18 cellular contexts compared by ENCODE assay signal in the genomic region with DNA sequence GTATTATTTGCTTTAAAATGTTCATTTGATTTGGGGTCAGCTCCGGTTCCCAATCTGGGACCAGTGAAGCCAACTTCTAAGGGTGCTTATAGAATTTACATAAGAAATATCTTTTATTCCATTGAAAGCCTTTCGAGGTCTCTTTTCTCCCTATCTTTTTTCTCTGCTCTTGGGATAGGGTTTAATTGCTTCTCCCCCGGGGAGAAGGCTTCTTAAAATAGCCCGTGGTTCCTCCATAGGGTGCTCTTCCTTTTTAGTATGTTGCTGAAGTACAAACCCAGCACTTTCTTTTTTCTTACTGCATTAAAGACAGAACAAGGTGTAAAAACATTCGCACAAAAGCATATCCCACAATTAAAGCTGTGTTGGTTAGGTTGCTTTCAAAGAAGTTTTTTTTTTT.
DNase-seq lines count a peak whose midpoint lies in the region; ATAC-seq, FAIRE-seq and TF ChIP-seq lines count a peak whose summit lies in the region.
"Had no signal": no experiment of that assay in that cellular context is flagged by ENCODE, and none has a peak within 500 bp of the region (broad histone marks: within the 10 kb centered on the region; RNA-seq: fewer than 3 reads in every experiment).

No MANE protein-coding gene starts in this region.

- 49 to 58% methylated on average over 5 of the region's 5 CpGs for WGBS in pancreas, 2 donors

- H3K9me3 ChIP-seq in HEK293 (ENCODE audit: control insufficient read depth, insufficient read depth, low read depth, low read length) (no peaks in the 10 kb centered on the region), lower lobe of right lung (no peaks in the 10 kb centered on the region), pancreas (no peaks in the 10 kb centered on the region), mucosa of descending colon (no peaks in the 10 kb centered on the region)
- H3K9me3 ChIP-seq: BE2C, breast epithelium had no signal

- FAIRE-seq in pancreas (lab: Jason Lieb, UNC): no peak

- intact Hi-C loops in lower lobe of right lung (cut with DNase I) (no loop called here), sciatic nerve (cut with DNase I) (no loop called here), pancreas (cut with DNase I) (no loop called here), mucosa of descending colon (cut with DNase I, micrococcal nuclease) (no loop called here)

- DNase-seq in coronary artery (ENCODE audit: low spot score): no peak
- no peak for DNase-seq in lower lobe of right lung
- no peak for DNase-seq in sciatic nerve (ENCODE audit: low spot score)
- DNase-seq in stimulated activated CD4-positive, alpha-beta T cell treated with anti-CD3 and anti-CD28 coated beads, Interleukin-4, amount 100 ng/mL, for 24 hours: no peak
- no peak for DNase-seq in pancreas
- no peak for DNase-seq in mucosa of descending colon
- DNase-seq: activated CD4-positive, alpha-beta T cell treated with anti-CD3 and anti-CD28 coated beads for 1 hour; BE2C; effector memory CD4-positive, alpha-beta T cell; NCI-H1436 treated with DMSO at 0.1 percent for 48 hours; NCI-H526; OCI-M1; T1000 had no signal

- peaks cover 5% of the 10 kb centered on the region for H3K27me3 ChIP-seq in lower lobe of right lung (ENCODE audit: low read depth)
- H3K27me3 ChIP-seq in pancreas: no peaks in the 10 kb centered on the region

- H3K36me3 ChIP-seq in HEK293 (ENCODE audit: control insufficient read depth in 2 of 2, insufficient read depth in 1 of 2, low read length in 2 of 2) (no peaks in the 10 kb centered on the region), lower lobe of right lung (no peaks in the 10 kb centered on the region), pancreas (no peaks in the 10 kb centered on the region), mucosa of descending colon (ENCODE audit: low read depth) (no peaks in the 10 kb centered on the region)
- H3K36me3 ChIP-seq: BE2C, breast epithelium had no signal

- peaks cover 8% of the 10 kb centered on the region for H3K4me1 ChIP-seq in HEK293 (ENCODE audit: control insufficient read depth, insufficient read depth, low read length)
- H3K4me1 ChIP-seq in lower lobe of right lung: no peaks in the 10 kb centered on the region
- no peaks in the 10 kb centered on the region for H3K4me1 ChIP-seq in pancreas
- H3K4me1 ChIP-seq in mucosa of descending colon (ENCODE audit: low read depth): no peaks in the 10 kb centered on the region
- H3K4me1 ChIP-seq: BE2C, breast epithelium had no signal

- POLR2A ChIA-PET in HEK293 (lab: Yijun Ruan, JAX): interaction anchor here (0.6 to 1.3 kb wide), 4 partner anchors 9 to 176 kb away, joined by 3 to 5 read pairs (median 4); a partner anchor contains a TSS

- H3K27ac ChIP-seq in HEK293 (ENCODE audit: extremely low read depth, low read depth, low read length) (no peak overlapping the region), coronary artery (no peak overlapping the region), lower lobe of right lung (no peak overlapping the region), pancreas (no peak overlapping the region)
- H3K27ac ChIP-seq: breast epithelium, GM23248 had no signal

- CTCF ChIA-PET in HEK293 (lab: Yijun Ruan, JAX): interaction anchor here (0.6 to 0.7 kb wide), 2 partner anchors 14 to 44 kb away, joined by 3 read pairs; no protein-coding TSS in a partner anchor

- TF ChIP-seq CTCF in HEK293 (tag by site-specific recombination; IDR thresholded peaks at IDR 0.05): no peak
- no peak for TF ChIP-seq CTCF in coronary artery (IDR thresholded peaks at IDR 0.05)
- no peak for TF ChIP-seq CTCF in lower lobe of right lung (IDR thresholded peaks at IDR 0.05)
- no peak for TF ChIP-seq CTCF in pancreas (IDR thresholded peaks at IDR 0.05)
- no peak for TF ChIP-seq CTCF in mucosa of descending colon (IDR thresholded peaks at IDR 0.05)

- no peak for ATAC-seq in lower lobe of right lung
- ATAC-seq in sciatic nerve: peak; percentile 12
- no peak for ATAC-seq in HG03342 (IDR thresholded peaks at IDR 0.05; ENCODE audit: unreplicated experiment)
- ATAC-seq in pancreas: no peak
- no peak for ATAC-seq in mucosa of descending colon
- ATAC-seq: natural killer cell treated with Interleukin-12 subunit alpha and Interleukin-12 subunit beta and Interleukin-15 and Interleukin-18, amount 100 ng/mL, for 72 hours had no signal

- peak overlapping the region; percentile 38 for H3K4me3 ChIP-seq in HEK293 (ENCODE audit: low read depth, low read length)
- peak overlapping the region; percentile 67 for H3K4me3 ChIP-seq in coronary artery
- H3K4me3 ChIP-seq in lower lobe of right lung: peak overlapping the region; percentile 15
- H3K4me3 ChIP-seq in pancreas: no peak overlapping the region
- H3K4me3 ChIP-seq in mucosa of descending colon: no peak overlapping the region
- H3K4me3 ChIP-seq: breast epithelium, GM23248 had no signal

TF ChIP-seq in HEK293, 187 proteins besides CTCF, POLR2A, EP300 and RAD21:
- TF ChIP-seq ZFHX2 (tag by site-specific recombination; conservative IDR thresholded peaks at IDR 0.05): no peak
- TF ChIP-seq ZSCAN16 (tag by site-specific recombination; IDR thresholded peaks at IDR 0.05): no peak
- TF ChIP-seq MZF1 (tag by site-specific recombination; IDR thresholded peaks at IDR 0.05; ENCODE audit: borderline replicate concordance): no peak
- TF ChIP-seq ZBTB48 (tag by site-specific recombination; IDR thresholded peaks at IDR 0.05): no peak
- TF ChIP-seq, protein P1, sequence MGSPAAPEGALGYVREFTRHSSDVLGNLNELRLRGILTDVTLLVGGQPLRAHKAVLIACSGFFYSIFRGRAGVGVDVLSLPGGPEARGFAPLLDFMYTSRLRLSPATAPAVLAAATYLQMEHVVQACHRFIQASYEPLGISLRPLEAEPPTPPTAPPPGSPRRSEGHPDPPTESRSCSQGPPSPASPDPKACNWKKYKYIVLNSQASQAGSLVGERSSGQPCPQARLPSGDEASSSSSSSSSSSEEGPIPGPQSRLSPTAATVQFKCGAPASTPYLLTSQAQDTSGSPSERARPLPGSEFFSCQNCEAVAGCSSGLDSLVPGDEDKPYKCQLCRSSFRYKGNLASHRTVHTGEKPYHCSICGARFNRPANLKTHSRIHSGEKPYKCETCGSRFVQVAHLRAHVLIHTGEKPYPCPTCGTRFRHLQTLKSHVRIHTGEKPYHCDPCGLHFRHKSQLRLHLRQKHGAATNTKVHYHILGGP (tag by site-specific recombination; IDR thresholded peaks at IDR 0.05): no peak
- no peak for TF ChIP-seq ZNF423 (tag by site-specific recombination; IDR thresholded peaks at IDR 0.05)
- no peak for TF ChIP-seq ZSCAN23 (tag by site-specific recombination; IDR thresholded peaks at IDR 0.05)
- TF ChIP-seq EGR2 (tag by site-specific recombination; IDR thresholded peaks at IDR 0.05; ENCODE audit: low read depth): no peak
- TF ChIP-seq ZEB2 (tag by site-specific recombination; IDR thresholded peaks at IDR 0.05): no peak
- TF ChIP-seq, protein P2, sequence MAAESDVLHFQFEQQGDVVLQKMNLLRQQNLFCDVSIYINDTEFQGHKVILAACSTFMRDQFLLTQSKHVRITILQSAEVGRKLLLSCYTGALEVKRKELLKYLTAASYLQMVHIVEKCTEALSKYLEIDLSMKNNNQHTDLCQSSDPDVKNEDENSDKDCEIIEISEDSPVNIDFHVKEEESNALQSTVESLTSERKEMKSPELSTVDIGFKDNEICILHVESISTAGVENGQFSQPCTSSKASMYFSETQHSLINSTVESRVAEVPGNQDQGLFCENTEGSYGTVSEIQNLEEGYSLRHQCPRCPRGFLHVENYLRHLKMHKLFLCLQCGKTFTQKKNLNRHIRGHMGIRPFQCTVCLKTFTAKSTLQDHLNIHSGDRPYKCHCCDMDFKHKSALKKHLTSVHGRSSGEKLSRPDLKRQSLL (tag by site-specific recombination; IDR thresholded peaks at IDR 0.05): no peak
- TF ChIP-seq, protein P3, sequence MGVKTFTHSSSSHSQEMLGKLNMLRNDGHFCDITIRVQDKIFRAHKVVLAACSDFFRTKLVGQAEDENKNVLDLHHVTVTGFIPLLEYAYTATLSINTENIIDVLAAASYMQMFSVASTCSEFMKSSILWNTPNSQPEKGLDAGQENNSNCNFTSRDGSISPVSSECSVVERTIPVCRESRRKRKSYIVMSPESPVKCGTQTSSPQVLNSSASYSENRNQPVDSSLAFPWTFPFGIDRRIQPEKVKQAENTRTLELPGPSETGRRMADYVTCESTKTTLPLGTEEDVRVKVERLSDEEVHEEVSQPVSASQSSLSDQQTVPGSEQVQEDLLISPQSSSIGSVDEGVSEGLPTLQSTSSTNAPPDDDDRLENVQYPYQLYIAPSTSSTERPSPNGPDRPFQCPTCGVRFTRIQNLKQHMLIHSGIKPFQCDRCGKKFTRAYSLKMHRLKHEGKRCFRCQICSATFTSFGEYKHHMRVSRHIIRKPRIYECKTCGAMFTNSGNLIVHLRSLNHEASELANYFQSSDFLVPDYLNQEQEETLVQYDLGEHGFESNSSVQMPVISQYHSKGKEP (tag by site-specific recombination; IDR thresholded peaks at IDR 0.05): no peak
- no peak for TF ChIP-seq ZNF600 (tag by site-specific recombination; IDR thresholded peaks at IDR 0.05)
- no peak for TF ChIP-seq TRIM28 (IDR thresholded peaks at IDR 0.05; ENCODE audit: borderline replicate concordance, low read length)
- TF ChIP-seq ZNF341 (tag by site-specific recombination; IDR thresholded peaks at IDR 0.05; ENCODE audit: low read depth): no peak
- TF ChIP-seq, protein P4, sequence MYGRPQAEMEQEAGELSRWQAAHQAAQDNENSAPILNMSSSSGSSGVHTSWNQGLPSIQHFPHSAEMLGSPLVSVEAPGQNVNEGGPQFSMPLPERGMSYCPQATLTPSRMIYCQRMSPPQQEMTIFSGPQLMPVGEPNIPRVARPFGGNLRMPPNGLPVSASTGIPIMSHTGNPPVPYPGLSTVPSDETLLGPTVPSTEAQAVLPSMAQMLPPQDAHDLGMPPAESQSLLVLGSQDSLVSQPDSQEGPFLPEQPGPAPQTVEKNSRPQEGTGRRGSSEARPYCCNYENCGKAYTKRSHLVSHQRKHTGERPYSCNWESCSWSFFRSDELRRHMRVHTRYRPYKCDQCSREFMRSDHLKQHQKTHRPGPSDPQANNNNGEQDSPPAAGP (tag by site-specific recombination; IDR thresholded peaks at IDR 0.05): no peak

Comparison
In these comparisons a context has a peak if more than half of its experiments do, and no peak if none do; other contexts are left out.
1. H3K4me3 ChIP-seq: peak in HEK293 (single experiment), coronary artery (single experiment) and lower lobe of right lung (single experiment); none in pancreas (0 of 4) and mucosa of descending colon (single experiment).